ENCODE assay signal across 9 cellular contexts in genomic region chrX:69133561-69134542, GRCh38. TPM values are rescaled to one million over a fixed set of nuclear protein-coding genes. Genes with fewer than 3 reads are reported as not detected.
A peak's percentile ranks its signal among the peaks of the same experiment; 100 is the strongest.
DNase-seq lines count a peak whose midpoint lies in the region; ATAC-seq, FAIRE-seq and TF ChIP-seq lines count a peak whose summit lies in the region.
"Had no signal": no experiment of that assay in that cellular context is flagged by ENCODE, and none has a peak within 500 bp of the region (broad histone marks: within the 10 kb centered on the region; RNA-seq: fewer than 3 reads in every experiment).

No MANE protein-coding gene starts in this region.

- peak; percentile 17 to 36 for DNase-seq in NCI-H526 (lab: John Stamatoyannopoulos, UW)
- no peak for DNase-seq in NCI-H526 treated with DMSO at 0.1 percent for 48 hours (lab: John Stamatoyannopoulos, UW)
- DNase-seq in fibroblast of mammary gland (ENCODE audit: low read depth) = peak; percentile 72
- DNase-seq in small intestine = peak; percentile 7
- no peak for DNase-seq in CD8-positive, alpha-beta memory T cell
- no peak for DNase-seq in esophagus muscularis mucosa (ENCODE audit: extremely low spot score)
- DNase-seq: CD4-positive, CD25-positive, alpha-beta regulatory T cell had no signal

- no peak for ATAC-seq in HG03045 (IDR thresholded peaks at IDR 0.05; ENCODE audit: unreplicated experiment)

- no peak for TF ChIP-seq EP300 in esophagus muscularis mucosa (IDR thresholded peaks at IDR 0.05)

- no peaks in the 10 kb centered on the region for H3K4me1 Mint-ChIP-seq in CD8-positive, alpha-beta memory T cell

- CTCF ChIA-PET in CD8-positive, alpha-beta memory T cell (lab: Charles Lee) = no interaction called here

- no peaks in the 10 kb centered on the region for H4K20me1 ChIP-seq in OCI-LY3 (ENCODE audit: insufficient read depth, low read length)

- 39 to 45% (median 44%) methylated on average over 9 of the region's 9 CpGs for WGBS in small intestine, 3 donors
- 45% methylated on average over 9 of the region's 9 CpGs for WGBS in esophagus muscularis mucosa

- H3K9me3 ChIP-seq in OCI-LY3 (ENCODE audit: insufficient read depth, low read length) = no peaks in the 10 kb centered on the region
- no peaks in the 10 kb centered on the region for H3K9me3 ChIP-seq in small intestine (ENCODE audit: control insufficient read depth, low read depth)
- H3K9me3 ChIP-seq in CD8-positive, alpha-beta memory T cell (ENCODE audit: low read length) = no peaks in the 10 kb centered on the region
- no peaks in the 10 kb centered on the region for H3K9me3 ChIP-seq in esophagus muscularis mucosa

- no peak overlapping the region for H3K4me3 Mint-ChIP-seq in CD8-positive, alpha-beta memory T cell
- H3K4me3 Mint-ChIP-seq: CD4-positive, CD25-positive, alpha-beta regulatory T cell had no signal

- no peaks in the 10 kb centered on the region for H3K36me3 ChIP-seq in OCI-LY3 (replicated peaks; ENCODE audit: low read depth, low read length)
- H3K36me3 ChIP-seq in small intestine (ENCODE audit: control insufficient read depth in 2 of 2, insufficient read depth in 2 of 2, low read length in 2 of 2) = no peaks in the 10 kb centered on the region
- H3K36me3 ChIP-seq in CD8-positive, alpha-beta memory T cell (ENCODE audit: insufficient read depth, low read length) = no peaks in the 10 kb centered on the region
- no peaks in the 10 kb centered on the region for H3K36me3 ChIP-seq in esophagus muscularis mucosa

- H3K79me2 ChIP-seq in OCI-LY3 (ENCODE audit: low read length) = no peaks in the 10 kb centered on the region

- H3K4me3 ChIP-seq in OCI-LY3 (ENCODE audit: low read length) (no peak overlapping the region), fibroblast of mammary gland (ENCODE audit: control insufficient read depth, low read depth, low read length) (no peak overlapping the region), small intestine (ENCODE audit: low read depth in 1 of 2, low read length in 2 of 2) (no peak overlapping the region), esophagus muscularis mucosa (no peak overlapping the region)
- H3K4me3 ChIP-seq in CD8-positive, alpha-beta memory T cell (ENCODE audit: low read length) = no peak overlapping the region

- H3K9me3 Mint-ChIP-seq in CD8-positive, alpha-beta memory T cell = no peaks in the 10 kb centered on the region
- H3K9me3 Mint-ChIP-seq: CD4-positive, CD25-positive, alpha-beta regulatory T cell had no signal

- H3K27ac Mint-ChIP-seq in CD8-positive, alpha-beta memory T cell = no peak overlapping the region
- H3K27ac Mint-ChIP-seq: CD4-positive, CD25-positive, alpha-beta regulatory T cell had no signal

- FAIRE-seq in small intestine (lab: Jason Lieb, UNC) = no peak

- H3K27me3 Mint-ChIP-seq in CD8-positive, alpha-beta memory T cell = peaks cover 39 to 43% of the 10 kb centered on the region in 2 donors

- H2AFZ ChIP-seq in OCI-LY3 (ENCODE audit: low read depth, low read length) = no peak overlapping the region

- POLR2A ChIA-PET in CD8-positive, alpha-beta memory T cell (lab: Charles Lee) = no interaction called here

- H3K27ac ChIP-seq in OCI-LY3 (ENCODE audit: low read length) = no peak overlapping the region
- H3K27ac ChIP-seq in small intestine (ENCODE audit: low read depth in 1 of 2, low read length in 1 of 2) = no peak overlapping the region
- H3K27ac ChIP-seq in CD8-positive, alpha-beta memory T cell (ENCODE audit: low read depth, low read length) = no peak overlapping the region
- no peak overlapping the region for H3K27ac ChIP-seq in esophagus muscularis mucosa (replicated peaks in 1 of 4)

- H3K36me3 Mint-ChIP-seq in CD8-positive, alpha-beta memory T cell = no peaks in the 10 kb centered on the region
- H3K36me3 Mint-ChIP-seq: CD4-positive, CD25-positive, alpha-beta regulatory T cell had no signal

- H3K4me2 ChIP-seq in OCI-LY3 (ENCODE audit: low read length) = no peak overlapping the region

- H3K4me1 ChIP-seq in OCI-LY3 (ENCODE audit: low read length) (no peaks in the 10 kb centered on the region), small intestine (ENCODE audit: control insufficient read depth in 2 of 2, insufficient read depth in 1 of 2, low read depth in 1 of 2, low read length in 1 of 2) (no peaks in the 10 kb centered on the region), esophagus muscularis mucosa (peaks cover 0 to 28% (median 20%) of the 10 kb centered on the region in 4 donors)
- no peaks in the 10 kb centered on the region for H3K4me1 ChIP-seq in CD8-positive, alpha-beta memory T cell (ENCODE audit: insufficient read depth, low read length)

- TF ChIP-seq CTCF in OCI-LY3 (IDR thresholded peaks at IDR 0.05; ENCODE audit: low read depth, low read length) (peak; percentile 28), fibroblast of mammary gland (conservative IDR thresholded peaks at IDR 0.05; ENCODE audit: control insufficient read depth, insufficient read depth, low read depth, low read length) (peak; percentile 58), esophagus muscularis mucosa (IDR thresholded peaks at IDR 0.05) (peak in 1 of 3 experiments; percentile 43)

- no peak for TF ChIP-seq POLR2A in esophagus muscularis mucosa (IDR thresholded peaks at IDR 0.05; ENCODE audit: low read depth)

- H3K27me3 ChIP-seq in OCI-LY3 (ENCODE audit: low read depth, low read length) = no peaks in the 10 kb centered on the region
- no peaks in the 10 kb centered on the region for H3K27me3 ChIP-seq in small intestine (ENCODE audit: control insufficient read depth in 2 of 2, insufficient read depth in 2 of 2, low read length in 2 of 2)
- no peaks in the 10 kb centered on the region for H3K27me3 ChIP-seq in CD8-positive, alpha-beta memory T cell (ENCODE audit: insufficient read depth, low read length, poor library complexity, severe bottlenecking)
- H3K27me3 ChIP-seq in esophagus muscularis mucosa = no peaks in the 10 kb centered on the region

- intact Hi-C loops in esophagus muscularis mucosa (cut with DNase I) = loop anchor here (10.0 kb wide), 1 partner anchor 309 kb away; the partner anchor contains the start of gene EFNB1

- no peak overlapping the region for H3K9ac ChIP-seq in OCI-LY3 (ENCODE audit: low read length)

RNA-seq across cellular contexts. Expression of gene PJA1, which starts 31.4 kb away (rescaled TPM):
- polyA plus RNA-seq in small intestine = 10 to 100 TPM in 1 of 3 donors, 1 to 10 TPM in 2; 3.6 to 11.5 (median 8.1) TPM
- total RNA-seq in CD8-positive, alpha-beta memory T cell = 10 to 100 TPM; 14.2 to 18.5 TPM
- 47.9 TPM for polyA plus RNA-seq in CD8-positive, alpha-beta memory T cell
- 10 to 100 TPM; 17.0 to 25.9 (median 20.6) TPM for total RNA-seq in esophagus muscularis mucosa

Comparison
In these comparisons a context has a peak if more than half of its experiments do, and no peak if none do; other contexts are left out.
1. DNase-seq: peak in NCI-H526 (2 of 2), fibroblast of mammary gland (single experiment) and small intestine (single experiment); none in NCI-H526 treated with DMSO at 0.1 percent for 48 hours (single experiment), CD8-positive, alpha-beta memory T cell (0 of 5) and esophagus muscularis mucosa (single experiment).